ENCODE assay signal across 25 cellular contexts in genomic region chr4:22733816-22734215, GRCh38. TPM values are rescaled to one million over a fixed set of nuclear protein-coding genes. Genes with fewer than 3 reads are reported as not detected.
A peak's percentile ranks its signal among the peaks of the same experiment; 100 is the strongest.
DNase-seq lines count a peak whose midpoint lies in the region; ATAC-seq, FAIRE-seq and TF ChIP-seq lines count a peak whose summit lies in the region.
"Had no signal": no experiment of that assay in that cellular context is flagged by ENCODE, and none has a peak within 500 bp of the region (broad histone marks: within the 10 kb centered on the region; RNA-seq: fewer than 3 reads in every experiment).

No MANE protein-coding gene starts in this region.

- intact Hi-C loops in GM12878 (cut with micrococcal nuclease; ENCODE audit: unreplicated experiment), result no loop called here

- RAD21 ChIA-PET in GM12878 (lab: Charles Lee; ENCODE audit: unreplicated experiment), result interaction anchor here (0.8 to 2.5 kb wide), 10 partner anchors 9 to 113 kb away, joined by 3 to 13 read pairs (median 4); no protein-coding TSS in a partner anchor

- H3K9me3 ChIP-seq in GM12878 (replicated peaks; ENCODE audit: control insufficient read depth, insufficient read depth, low read length), result no peaks in the 10 kb centered on the region
- H3K9me3 ChIP-seq: A549, BE2C, BLaER1, Caco-2 had no signal

- CTCF ChIA-PET in GM12878 (lab: Yijun Ruan, JAX), result interaction anchor here (1.6 to 4.6 kb wide), 3 partner anchors 9 to 61 kb away, joined by 3 to 25 read pairs (median 6); no protein-coding TSS in a partner anchor

- peaks cover 0 to 9% of the 10 kb centered on the region in 2 donors for H3K27me3 Mint-ChIP-seq in stimulated activated naive B cell treated with anti-CD40 and anti-IgM and Interleukin-4, amounts not matched to agents 10 μg/mL and 1 μg/mL and 100 μg/mL, for 72 hours
- H3K27me3 Mint-ChIP-seq: CD4-positive, alpha-beta T cell had no signal

- no peak for TF ChIP-seq EP300 in GM12878 (IDR thresholded peaks at IDR 0.05; ENCODE audit: borderline replicate concordance in 1 of 2, control insufficient read depth in 1 of 2, low read depth in 2 of 2, low read length in 2 of 2)

- H3K36me3 ChIP-seq in GM12878 (ENCODE audit: control insufficient read depth in 2 of 2, insufficient read depth in 2 of 2, low read length in 1 of 2), result no peaks in the 10 kb centered on the region
- H3K36me3 ChIP-seq: BE2C, BLaER1 had no signal

- no peak overlapping the region for H3K4me3 ChIP-seq in GM12878
- H3K4me3 ChIP-seq: A549, BLaER1 had no signal

- no peak overlapping the region for H2AFZ ChIP-seq in GM12878 (ENCODE audit: control insufficient read depth, low read depth, low read length)

- no peak overlapping the region for H3K27ac Mint-ChIP-seq in stimulated activated naive B cell treated with anti-CD40 and anti-IgM and Interleukin-4, amounts not matched to agents 10 μg/mL and 1 μg/mL and 100 μg/mL, for 72 hours
- H3K27ac Mint-ChIP-seq: CD14-positive monocyte; CD4-positive, alpha-beta T cell; CD8-positive, alpha-beta T cell had no signal

- H3K4me3 Mint-ChIP-seq in stimulated activated naive B cell treated with anti-CD40 and anti-IgM and Interleukin-4, amounts not matched to agents 10 μg/mL and 1 μg/mL and 100 μg/mL, for 72 hours, result no peak overlapping the region
- H3K4me3 Mint-ChIP-seq: CD14-positive monocyte; CD4-positive, alpha-beta T cell; CD8-positive, alpha-beta T cell had no signal

- SMC1A ChIA-PET in GM12878 (lab: Charles Lee; ENCODE audit: uncharacterized antibody, unreplicated experiment), result interaction anchor here (0.7 to 2.2 kb wide), 7 partner anchors 10 to 323 kb away, joined by 3 to 10 read pairs (median 6); partner anchors contain the start of gene GBA3

- TF ChIP-seq CTCF in GM12878 (IDR thresholded peaks at IDR 0.05 in 2 of 3, conservative IDR thresholded peaks at IDR 0.05 in 1 of 3; ENCODE audit: control insufficient read depth in 2 of 3, extremely low read depth in 1 of 3, insufficient read depth in 1 of 3, low read depth in 3 of 3, low read length in 3 of 3), result no peak

- H3K4me2 ChIP-seq in GM12878 (ENCODE audit: control insufficient read depth, insufficient read depth), result no peak overlapping the region
- H3K4me2 ChIP-seq: A549, BLaER1 had no signal

- no peaks in the 10 kb centered on the region for H3K36me3 Mint-ChIP-seq in stimulated activated naive B cell treated with anti-CD40 and anti-IgM and Interleukin-4, amounts not matched to agents 10 μg/mL and 1 μg/mL and 100 μg/mL, for 72 hours
- H3K36me3 Mint-ChIP-seq: CD14-positive monocyte; CD8-positive, alpha-beta T cell had no signal

- no TSS peak for BruUV-seq in GM12878 (replicated peaks; lab: Mats Ljungman, UMichigan)

- no peaks in the 10 kb centered on the region for H4K20me1 ChIP-seq in GM12878 (ENCODE audit: control insufficient read depth, insufficient read depth)
- H4K20me1 ChIP-seq: BLaER1 had no signal

- no peak overlapping the region for H3K27ac ChIP-seq in GM12878 (ENCODE audit: control insufficient read depth, insufficient read depth)
- H3K27ac ChIP-seq: 22Rv1, A549, BLaER1 had no signal

- 30% methylated on average over 3 of the region's 3 CpGs for WGBS in GM12878 (ENCODE audit: insufficient coverage, insufficient replicate concordance, low lambda C conversion rate, missing lambda C conversion rate)

- H3K4me1 ChIP-seq in GM12878 (ENCODE audit: control insufficient read depth, insufficient read depth, low read length), result no peaks in the 10 kb centered on the region
- H3K4me1 ChIP-seq: A549, BE2C, BLaER1, Caco-2 had no signal

- DNase-seq in NCI-H82 (lab: John Stamatoyannopoulos, UW) (peak; percentile 3), NCI-H82 treated with DMSO at 0.1 percent for 48 hours (lab: John Stamatoyannopoulos, UW; ENCODE audit: unreplicated experiment) (no peak), GM12878 (ENCODE audit: low read depth, low spot score) (no peak), NCI-H748 treated with DMSO at 0.1 percent for 48 hours (lab: John Stamatoyannopoulos, UW) (no peak), AG20443 (ENCODE audit: low spot score) (no peak)
- no peak for DNase-seq in stimulated activated naive B cell treated with anti-CD40 and anti-IgM and Interleukin-4, amounts not matched to agents 10 μg/mL and 1 μg/mL and 100 μg/mL, for 72 hours
- DNase-seq: BE2C; C1 segment of cervical spinal cord; Caco-2; Calu3; CD4-positive, alpha-beta T cell; CD8-positive, alpha-beta T cell; DMS79 treated with DMSO at 0.1 percent for 48 hours; GF-D8 had no signal

- no peak for FAIRE-seq in GM12878 (lab: Jason Lieb, UNC)
- FAIRE-seq: A549, D721Med, G401.6, GM12892, GM18507, GM19239 had no signal

- peaks cover 0 to 7% of the 10 kb centered on the region in 2 donors for H3K9me3 Mint-ChIP-seq in stimulated activated naive B cell treated with anti-CD40 and anti-IgM and Interleukin-4, amounts not matched to agents 10 μg/mL and 1 μg/mL and 100 μg/mL, for 72 hours
- H3K9me3 Mint-ChIP-seq: CD8-positive, alpha-beta T cell had no signal

- H3K27me3 ChIP-seq in GM12878 (replicated peaks in 1 of 2; ENCODE audit: control insufficient read depth in 2 of 2, insufficient read depth in 2 of 2, low read length in 1 of 2), result no peaks in the 10 kb centered on the region
- H3K27me3 ChIP-seq: BE2C, BLaER1 had no signal

- no peak for TF ChIP-seq POLR2A in GM12878 (IDR thresholded peaks at IDR 0.05; ENCODE audit: low read depth, low read length)

- POLR2A ChIA-PET in GM12878 (lab: Charles Lee), result interaction anchor here (0.9 to 3.9 kb wide), 5 partner anchors 9 to 29 kb away, joined by 3 to 26 read pairs (median 4); no protein-coding TSS in a partner anchor

- no peaks in the 10 kb centered on the region for H3K79me2 ChIP-seq in GM12878 (ENCODE audit: control insufficient read depth, insufficient read depth, low read length)

- no peak for TF ChIP-seq RAD21 in GM12878 (IDR thresholded peaks at IDR 0.05; ENCODE audit: insufficient read depth, low read depth, low read length)

- H3K4me1 Mint-ChIP-seq in stimulated activated naive B cell treated with anti-CD40 and anti-IgM and Interleukin-4, amounts not matched to agents 10 μg/mL and 1 μg/mL and 100 μg/mL, for 72 hours, result peaks cover 0 to 8% of the 10 kb centered on the region in 2 donors
- H3K4me1 Mint-ChIP-seq: CD14-positive monocyte had no signal

- in situ Hi-C loops in GM12878 (cut with MboI), result no loop called here

- ATAC-seq in GM18868 (IDR thresholded peaks at IDR 0.05; ENCODE audit: unreplicated experiment) (peak; percentile 23), GM12878 (peak; percentile 33)
- peak; percentile 20 to 38 for ATAC-seq in stimulated activated naive B cell treated with anti-CD40 and anti-IgM and Interleukin-4, amounts not matched to agents 10 μg/mL and 1 μg/mL and 100 μg/mL, for 72 hours (replicated peaks)
- ATAC-seq: A549; CD8-positive, alpha-beta T cell had no signal

- no peak overlapping the region for H3K9ac ChIP-seq in GM12878 (ENCODE audit: control insufficient read depth, insufficient read depth, low read length)
- H3K9ac ChIP-seq: BLaER1 had no signal

TF ChIP-seq in GM12878, 131 proteins besides CTCF, POLR2A, EP300 and RAD21 (continues in another document):
- TF ChIP-seq BMI1 (IDR thresholded peaks at IDR 0.05; ENCODE audit: borderline replicate concordance) (peak; percentile 24; the same call in 1 of the 2 replicates), IKZF2 (IDR thresholded peaks at IDR 0.05) (peak; percentile 42 to 56; a peak in 2 of 4 replicates), KDM1A (IDR thresholded peaks at IDR 0.05; ENCODE audit: borderline replicate concordance) (no peak), RELB (IDR thresholded peaks at IDR 0.05; ENCODE audit: low read depth) (peak; percentile 47; the same call in 1 of the 2 replicates), ZNF24 (IDR thresholded peaks at IDR 0.05) (peak; percentile 83), MEF2B (IDR thresholded peaks at IDR 0.05; ENCODE audit: partially characterized antibody, poor library complexity, severe bottlenecking) (peak; percentile 12), MTA2 (IDR thresholded peaks at IDR 0.05; ENCODE audit: low read depth) (peak; percentile 61; the same call in 1 of the 2 replicates), ATF7 (IDR thresholded peaks at IDR 0.05; ENCODE audit: low read depth) (no peak), ZNF217 (IDR thresholded peaks at IDR 0.05) (peak; percentile 34; the same call in 1 of the 2 replicates), IKZF1 (conservative IDR thresholded peaks at IDR 0.05) (peak; percentile 54)

RNA-seq across cellular contexts. Expression of gene GBA3, which starts 41.1 kb away (rescaled TPM):
- 0.71 and 0.84 TPM in 2 replicates for total RNA-seq in GM12878 (2013; cell fraction: nucleolus; rRNA removed)
- total RNA-seq in GM12878 (2014; rRNA removed) (0.23 and 0.27 TPM in 2 replicates), GM12878 (2014; rRNA removed; fragmentation: Illumina TruSeq; extraction: Trizol) (0.18 and 0.22 TPM in 2 replicates), GM12878 (2021) (0.19 and 0.41 TPM in 2 replicates)
- polyA plus RNA-seq in GM12878 (2011; ENCODE audit: low read depth), result not detected
- polyA plus RNA-seq in GM12878 (2011; rRNA removed) (7.2 and 8.7 TPM in 2 replicates), GM12878 (2014; fragmentation: Illumina TruSeq; extraction: Trizol) (0.12 and 0.19 TPM in 2 replicates), GM12878 (2014; fragmentation: Nextera tagmentation; extraction: Ambion mirVana) (under 1 TPM; 0.49 to 0.76 TPM), GM12878 (2014; rRNA removed) (0.04 and 0.14 TPM in 2 replicates), GM12878 (2016; fragmentation: Nextera tagmentation; extraction: Ambion mirVana) (under 1 TPM; 0.10 to 0.32 TPM)
- polyA plus RNA-seq in GM12878 (2011; cell fraction: cytosol; rRNA removed), result 2.2 and 2.8 TPM in 2 replicates
- polyA plus RNA-seq in GM12878 (2011; cell fraction: nucleus; rRNA removed), result 1.4 and 2.2 TPM in 2 replicates
- polyA plus RNA-seq in GM12878 (2012), result 0.07 TPM in 1 of 2 replicates, not detected in the other
- polyA minus RNA-seq in GM12878 (2011; rRNA and poly(A)+ RNA removed), result 5.7 and 7.9 TPM in 2 replicates
- 1.2 and 2.1 TPM in 2 replicates for polyA minus RNA-seq in GM12878 (2011; cell fraction: cytosol; rRNA and poly(A)+ RNA removed)
- polyA minus RNA-seq in GM12878 (2011; cell fraction: nucleus; rRNA and poly(A)+ RNA removed), result 3.1 and 3.3 TPM in 2 replicates
- total RNA-seq: A172; CD4-positive, alpha-beta T cell; CD8-positive, alpha-beta T cell had no signal
- polyA plus RNA-seq: A549, CD14-positive monocyte had no signal
